In the genomic region with DNA sequence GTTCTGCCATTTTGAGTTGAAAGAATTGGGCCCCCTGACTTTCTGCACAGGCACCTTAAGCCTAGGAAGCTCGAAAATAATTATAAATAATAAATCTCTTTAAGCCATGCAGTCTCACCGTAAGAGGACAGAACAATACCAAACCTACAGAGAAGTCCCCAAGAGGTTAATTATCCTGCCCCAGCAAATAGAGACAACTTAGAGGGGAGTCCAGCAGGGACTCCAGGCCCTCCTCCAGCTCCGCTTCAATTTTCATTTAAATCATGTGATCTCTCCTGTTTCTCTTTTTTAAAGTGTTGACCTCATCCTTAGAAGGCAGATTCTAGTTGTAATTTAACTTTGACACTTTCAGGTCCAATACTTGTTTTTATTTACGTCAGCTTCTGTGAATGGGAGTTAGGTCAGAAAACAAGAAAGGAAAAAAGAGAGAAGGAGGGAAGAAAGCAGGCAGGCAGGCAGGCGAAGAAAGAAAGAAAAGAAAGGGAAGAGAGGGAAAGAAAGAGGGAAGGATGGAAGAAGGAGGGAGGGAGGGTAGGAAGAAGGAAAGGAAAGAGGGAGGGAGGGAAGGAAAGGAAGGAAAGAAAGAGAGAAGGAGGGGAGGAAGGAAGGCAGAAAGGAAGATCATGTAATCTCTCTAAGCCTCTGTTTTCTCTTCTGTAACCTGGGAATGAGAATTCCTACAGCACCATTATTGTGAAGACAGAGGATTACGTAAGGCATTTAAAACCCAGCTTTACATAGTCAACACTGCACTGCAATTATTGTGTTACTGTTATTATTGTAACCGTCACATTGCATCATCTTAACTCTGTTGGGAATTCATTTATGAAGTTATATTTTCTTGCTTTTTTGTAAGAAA, we compare ENCODE assay signal across 1 cellular context.
TF ChIP-seq lines count a peak whose summit lies in the region.

No MANE protein-coding gene starts in this region.

TF ChIP-seq in GM23338, 12 proteins besides CTCF, POLR2A, EP300 and RAD21 (continued from another document):
- TF ChIP-seq STAT1 (IDR thresholded peaks at IDR 0.05; ENCODE audit: unreplicated experiment) (no peak), NANOG (IDR thresholded peaks at IDR 0.05; ENCODE audit: borderline replicate concordance) (no peak), CREB1 (CRISPR knock-in tag; IDR thresholded peaks at IDR 0.05; ENCODE audit: low read depth) (no peak)
- TF ChIP-seq, protein P1, sequence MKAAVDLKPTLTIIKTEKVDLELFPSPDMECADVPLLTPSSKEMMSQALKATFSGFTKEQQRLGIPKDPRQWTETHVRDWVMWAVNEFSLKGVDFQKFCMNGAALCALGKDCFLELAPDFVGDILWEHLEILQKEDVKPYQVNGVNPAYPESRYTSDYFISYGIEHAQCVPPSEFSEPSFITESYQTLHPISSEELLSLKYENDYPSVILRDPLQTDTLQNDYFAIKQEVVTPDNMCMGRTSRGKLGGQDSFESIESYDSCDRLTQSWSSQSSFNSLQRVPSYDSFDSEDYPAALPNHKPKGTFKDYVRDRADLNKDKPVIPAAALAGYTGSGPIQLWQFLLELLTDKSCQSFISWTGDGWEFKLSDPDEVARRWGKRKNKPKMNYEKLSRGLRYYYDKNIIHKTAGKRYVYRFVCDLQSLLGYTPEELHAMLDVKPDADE (IDR thresholded peaks at IDR 0.05), result no peak
